In genomic region chr6:150492941-150493340, GRCh38 we compare ENCODE assay signal across 16 cellular contexts.
A peak's percentile ranks its signal among the peaks of the same experiment; 100 is the strongest.
DNase-seq lines count a peak whose midpoint lies in the region; ATAC-seq and TF ChIP-seq lines count a peak whose summit lies in the region.
"Had no signal": no experiment of that assay in that cellular context is flagged by ENCODE, and none has a peak within 500 bp of the region (broad histone marks: within the 10 kb centered on the region; RNA-seq: fewer than 3 reads in every experiment).

No MANE protein-coding gene starts in this region.

- H3K27me3 Mint-ChIP-seq in MCF 10A (ENCODE audit: insufficient read depth, unreplicated experiment), result no peaks in the 10 kb centered on the region

- no peak overlapping the region for H2AFZ ChIP-seq in smooth muscle cell (ENCODE audit: low read depth)
- H2AFZ ChIP-seq: parathyroid adenoma had no signal

- no peak for TF ChIP-seq CTCF in A673 (conservative IDR thresholded peaks at IDR 0.05; ENCODE audit: low read depth, low read length)
- no peak for TF ChIP-seq CTCF in MCF 10A (IDR thresholded peaks at IDR 0.05; ENCODE audit: unreplicated experiment)
- no peak for TF ChIP-seq CTCF in smooth muscle cell (IDR thresholded peaks at IDR 0.05; ENCODE audit: borderline replicate concordance, insufficient read depth, poor library complexity, severe bottlenecking)

- no TSS peak for BruUV-seq in A673 (replicated peaks; lab: Mats Ljungman, UMichigan)
- no TSS peak for BruUV-seq in MCF 10A (replicated peaks; lab: Mats Ljungman, UMichigan)

- intact Hi-C loops in A673 (cut with micrococcal nuclease; ENCODE audit: unreplicated experiment), result no loop called here
- intact Hi-C loops in MCF 10A (cut with micrococcal nuclease), result no loop called here

- no peaks in the 10 kb centered on the region for H3K79me2 ChIP-seq in smooth muscle cell (ENCODE audit: low read depth)
- H3K79me2 ChIP-seq: parathyroid adenoma had no signal

- CTCF ChIA-PET in A673 (lab: Charles Lee) (no interaction called here), MCF 10A (lab: Yijun Ruan, JAX) (interaction anchor here (0.7 kb wide), 1 partner anchor 294 kb away, joined by 3 read pairs; no protein-coding TSS in a partner anchor)

- H3K4me1 ChIP-seq in A673 (ENCODE audit: insufficient read depth, low read length, poor library complexity, severe bottlenecking), result no peaks in the 10 kb centered on the region
- H3K4me1 ChIP-seq in smooth muscle cell (ENCODE audit: low read depth), result peaks cover 4% of the 10 kb centered on the region
- H3K4me1 ChIP-seq: tibial nerve had no signal

- POLR2A ChIA-PET in A673 (lab: Charles Lee; ENCODE audit: low non-redundant PET), result no interaction called here
- POLR2A ChIA-PET in MCF 10A (lab: Yijun Ruan, JAX), result no interaction called here

- DNase-seq in A673 (ENCODE audit: low spot score) (peak; percentile 15), LoVo (ENCODE audit: low spot score) (peak; percentile 69), MCF 10A (ENCODE audit: unreplicated experiment) (peak; percentile 92), iPS-NIHi11 (ENCODE audit: low spot score) (peak; percentile 14), smooth muscle cell (lab: John Stamatoyannopoulos, UW; ENCODE audit: unreplicated experiment) (no peak), GOT3 (lab: John Stamatoyannopoulos, UW) (no peak), Kasumi-1 (lab: John Stamatoyannopoulos, UW) (no peak)
- DNase-seq: activated CD8-positive, alpha-beta T cell treated with anti-CD3 and anti-CD28 coated beads, Interleukin-2, amount 10 ng/mL, durations not matched to agents 7 days and 5 days; activated gamma-delta T cell treated with Interleukin-2 at 50 U/mL for 16 hours; HCEC 1CT; NCI-H2171; NK-92 treated with Interleukin-12 subunit alpha and Interleukin-12 subunit beta, amount 100 ng/mL, for 24 hours; stimulated activated CD8-positive, alpha-beta memory T cell treated with anti-CD3 and anti-CD28 coated beads, Interleukin-4, amount 100 ng/mL, for 48 hours had no signal

- H3F3A ChIP-seq in smooth muscle cell (ENCODE audit: low read depth), result no peaks in the 10 kb centered on the region

- peak overlapping the region; percentile 63 for H3K27ac Mint-ChIP-seq in MCF 10A (ENCODE audit: low read depth, unreplicated experiment)
- H3K27ac Mint-ChIP-seq: activated CD8-positive, alpha-beta T cell treated with anti-CD3 and anti-CD28 coated beads, Interleukin-2, amount 10 ng/mL, durations not matched to agents 7 days and 5 days had no signal

- H3K4me1 Mint-ChIP-seq in MCF 10A (ENCODE audit: insufficient read depth, unreplicated experiment), result peaks cover 12% of the 10 kb centered on the region

- ATAC-seq in HG03439 (IDR thresholded peaks at IDR 0.05; ENCODE audit: unreplicated experiment), result no peak
- ATAC-seq: activated CD8-positive, alpha-beta T cell treated with anti-CD3 and anti-CD28 coated beads, Interleukin-2, amount 10 ng/mL, durations not matched to agents 7 days and 5 days had no signal

- H3K27ac ChIP-seq in A673 (ENCODE audit: low read depth, low read length, poor library complexity, severe bottlenecking) (no peak overlapping the region), smooth muscle cell (ENCODE audit: low read depth) (no peak overlapping the region)
- H3K27ac ChIP-seq: parathyroid adenoma, tibial nerve had no signal

- H3K9me3 Mint-ChIP-seq in MCF 10A (ENCODE audit: unreplicated experiment), result no peaks in the 10 kb centered on the region

- 64% methylated on average over 7 of the region's 7 CpGs for WGBS in smooth muscle cell (ENCODE audit: low lambda C conversion rate)

- H4K20me1 ChIP-seq in smooth muscle cell (ENCODE audit: low read depth), result no peaks in the 10 kb centered on the region

- H3K4me3 Mint-ChIP-seq in MCF 10A (ENCODE audit: unreplicated experiment), result no peak overlapping the region
- H3K4me3 Mint-ChIP-seq: activated CD8-positive, alpha-beta T cell treated with anti-CD3 and anti-CD28 coated beads, Interleukin-2, amount 10 ng/mL, durations not matched to agents 7 days and 5 days had no signal

- H3K27me3 ChIP-seq in A673 (replicated peaks; ENCODE audit: insufficient read depth, low read depth, low read length, poor library complexity), result no peaks in the 10 kb centered on the region
- H3K27me3 ChIP-seq in smooth muscle cell (ENCODE audit: low read depth), result no peaks in the 10 kb centered on the region
- H3K27me3 ChIP-seq: tibial nerve had no signal

- H3K36me3 Mint-ChIP-seq in MCF 10A (ENCODE audit: insufficient read depth, unreplicated experiment), result no peaks in the 10 kb centered on the region

- H3K36me3 ChIP-seq in A673 (ENCODE audit: insufficient read depth, low read length, poor library complexity, severe bottlenecking) (no peaks in the 10 kb centered on the region), smooth muscle cell (ENCODE audit: low read depth) (no peaks in the 10 kb centered on the region)
- H3K36me3 ChIP-seq: tibial nerve had no signal

- no peak overlapping the region for H3K4me2 ChIP-seq in smooth muscle cell

- H3K4me3 ChIP-seq in A673 (ENCODE audit: low read depth, low read length, poor library complexity, severe bottlenecking) (no peak overlapping the region), smooth muscle cell (no peak overlapping the region)
- H3K4me3 ChIP-seq: tibial nerve had no signal

- H3K9me3 ChIP-seq in A673 (ENCODE audit: low read depth, low read length, poor library complexity, severe bottlenecking), result no peaks in the 10 kb centered on the region
- no peaks in the 10 kb centered on the region for H3K9me3 ChIP-seq in smooth muscle cell (replicated peaks; ENCODE audit: low read depth)
- H3K9me3 ChIP-seq: tibial nerve had no signal

- no peak overlapping the region for H3K9ac ChIP-seq in smooth muscle cell (ENCODE audit: low read depth)
- H3K9ac ChIP-seq: parathyroid adenoma had no signal

Comparison
In these comparisons a context has a peak if more than half of its experiments do, and no peak if none do; other contexts are left out.
1. DNase-seq: peak in A673 (single experiment), LoVo (single experiment), MCF 10A (single experiment) and iPS-NIHi11 (single experiment); none in smooth muscle cell (single experiment), GOT3 (single experiment) and Kasumi-1 (0 of 2).